In genomic region chr19:58182577-58182988, GRCh38 we compare ENCODE assay signal across 8 cellular contexts. TPM values are rescaled to one million over a fixed set of nuclear protein-coding genes. Genes with fewer than 3 reads are reported as not detected.
DNase-seq lines count a peak whose midpoint lies in the region; ATAC-seq and TF ChIP-seq lines count a peak whose summit lies in the region.

No MANE protein-coding gene starts in this region.

- CTCF ChIA-PET in activated CD8-positive, alpha-beta T cell treated with anti-CD3 and anti-CD28 coated beads, Interleukin-2, amount 10 ng/mL, durations not matched to agents 7 days and 5 days (lab: Charles Lee): interaction anchor here (0.8 to 1.7 kb wide), 5 partner anchors 121 to 337 kb away, joined by 3 to 4 read pairs (median 3); partner anchors contain the start of gene ZBTB45

- H3K4me1 Mint-ChIP-seq in activated CD8-positive, alpha-beta T cell treated with anti-CD3 and anti-CD28 coated beads, Interleukin-2, amount 10 ng/mL, durations not matched to agents 7 days and 5 days (ENCODE audit: low read depth): peaks cover 18% of the 10 kb centered on the region

- H3K9me3 ChIP-seq in HUES6 (ENCODE audit: control insufficient read depth, insufficient read depth, low read depth, low read length) (peaks cover 56% of the 10 kb centered on the region), skeletal muscle tissue (ENCODE audit: control insufficient read depth in 3 of 3, low read length in 3 of 3) (peaks cover 41 to 47% (median 46%) of the 10 kb centered on the region in 3 donors)

- H3K4me3 Mint-ChIP-seq in activated CD8-positive, alpha-beta T cell treated with anti-CD3 and anti-CD28 coated beads, Interleukin-2, amount 10 ng/mL, durations not matched to agents 7 days and 5 days: peak overlapping the region; percentile 91

- H3K27me3 ChIP-seq in HUES6 (ENCODE audit: control insufficient read depth, insufficient read depth, low read length) (no peaks in the 10 kb centered on the region), skeletal muscle tissue (ENCODE audit: control insufficient read depth in 3 of 3, insufficient read depth in 3 of 3, low read length in 3 of 3) (no peaks in the 10 kb centered on the region)

- H3K9ac ChIP-seq in HUES6 (ENCODE audit: low read length): no peak overlapping the region
- H3K9ac ChIP-seq in skeletal muscle tissue (ENCODE audit: low read depth in 1 of 3, low read length in 3 of 3): peak overlapping the region in 1 of 3 donors; percentile 51

- no peaks in the 10 kb centered on the region for H3K27me3 Mint-ChIP-seq in activated CD8-positive, alpha-beta T cell treated with anti-CD3 and anti-CD28 coated beads, Interleukin-2, amount 10 ng/mL, durations not matched to agents 7 days and 5 days (ENCODE audit: low read depth)

- POLR2A ChIA-PET in activated CD8-positive, alpha-beta T cell treated with anti-CD3 and anti-CD28 coated beads, Interleukin-2, amount 10 ng/mL, durations not matched to agents 7 days and 5 days (lab: Charles Lee): interaction anchor here (0.7 to 2.3 kb wide), 8 partner anchors 33 to 293 kb away, joined by 3 to 11 read pairs (median 4); partner anchors contain the start of genes ZNF446, ZNF544, ZNF606 and ZNF8

- H3K27ac ChIP-seq in HUES6 (ENCODE audit: low read depth, low read length) (no peak overlapping the region), skeletal muscle tissue (ENCODE audit: low read depth, low read length) (peak overlapping the region; percentile 99)

- H3K27ac Mint-ChIP-seq in activated CD8-positive, alpha-beta T cell treated with anti-CD3 and anti-CD28 coated beads, Interleukin-2, amount 10 ng/mL, durations not matched to agents 7 days and 5 days: peak overlapping the region; percentile 100

- ATAC-seq in activated CD8-positive, alpha-beta T cell treated with anti-CD3 and anti-CD28 coated beads, Interleukin-2, amount 10 ng/mL, durations not matched to agents 7 days and 5 days: no peak
- ATAC-seq in HG02642 (IDR thresholded peaks at IDR 0.05; ENCODE audit: poor library complexity, unreplicated experiment): no peak

- H3K36me3 ChIP-seq in HUES6 (ENCODE audit: control insufficient read depth, insufficient read depth, low read length) (peaks cover 26% of the 10 kb centered on the region), skeletal muscle tissue (ENCODE audit: control insufficient read depth in 3 of 3, insufficient read depth in 3 of 3, low read length in 3 of 3) (peaks cover 30 to 41% (median 35%) of the 10 kb centered on the region in 3 donors)

- DNase-seq in DMS114 treated with DMSO at 0.1 percent for 48 hours (lab: John Stamatoyannopoulos, UW; ENCODE audit: unreplicated experiment) (peak; percentile 80), fibroblast of villous mesenchyme (ENCODE audit: low read depth) (no peak), middle frontal gyrus (ENCODE audit: extremely low spot score, low spot score) (no peak), globus pallidus (ENCODE audit: low spot score) (no peak)
- peak; percentile 94 for DNase-seq in activated CD8-positive, alpha-beta T cell treated with anti-CD3 and anti-CD28 coated beads, Interleukin-2, amount 10 ng/mL, durations not matched to agents 7 days and 5 days

- peaks cover 64% of the 10 kb centered on the region for H3K36me3 Mint-ChIP-seq in activated CD8-positive, alpha-beta T cell treated with anti-CD3 and anti-CD28 coated beads, Interleukin-2, amount 10 ng/mL, durations not matched to agents 7 days and 5 days (ENCODE audit: low read depth)

- TF ChIP-seq CTCF in fibroblast of villous mesenchyme (IDR thresholded peaks at IDR 0.05; ENCODE audit: insufficient read depth, low read depth, low read length): no peak

- H3K4me1 ChIP-seq in HUES6 (ENCODE audit: control insufficient read depth, insufficient read depth, low read length) (no peaks in the 10 kb centered on the region), skeletal muscle tissue (ENCODE audit: control insufficient read depth in 3 of 3, insufficient read depth in 3 of 3, low read length in 3 of 3) (peaks cover 5 to 18% (median 8%) of the 10 kb centered on the region in 3 donors)

- peaks cover 32% of the 10 kb centered on the region for H3K9me3 Mint-ChIP-seq in activated CD8-positive, alpha-beta T cell treated with anti-CD3 and anti-CD28 coated beads, Interleukin-2, amount 10 ng/mL, durations not matched to agents 7 days and 5 days (ENCODE audit: insufficient read depth)

- H3K4me3 ChIP-seq in HUES6 (ENCODE audit: low read depth, low read length) (peak overlapping the region; percentile 89), fibroblast of villous mesenchyme (ENCODE audit: low read depth, low read length) (peak overlapping the region; percentile 93), skeletal muscle tissue (ENCODE audit: low read length in 3 of 3) (peak overlapping the region; percentile 81 to 99 (median 84))

RNA-seq across cellular contexts. Expression of gene ZNF274, which starts 0.3 kb away (rescaled TPM):
- 10 to 100 TPM; 31.9 to 32.8 TPM for total RNA-seq in activated CD8-positive, alpha-beta T cell treated with anti-CD3 and anti-CD28 coated beads, Interleukin-2, amount 10 ng/mL, durations not matched to agents 7 days and 5 days
- total RNA-seq in fibroblast of villous mesenchyme: 12.9 and 17.7 TPM in 2 replicates
- total RNA-seq in skeletal muscle tissue: 11.0 TPM

RNA-seq across cellular contexts. Expression of gene ZNF329, which starts 32.0 kb away (rescaled TPM):
- total RNA-seq in activated CD8-positive, alpha-beta T cell treated with anti-CD3 and anti-CD28 coated beads, Interleukin-2, amount 10 ng/mL, durations not matched to agents 7 days and 5 days: 1 to 10 TPM; 5.6 to 5.7 TPM
- total RNA-seq in fibroblast of villous mesenchyme (9.7 and 14.2 TPM in 2 replicates), skeletal muscle tissue (16.2 TPM)

RNA-seq across cellular contexts. Expression of gene ZNF544, which starts 46.1 kb away (rescaled TPM):
- 10 to 100 TPM; 48.1 to 56.2 TPM for total RNA-seq in activated CD8-positive, alpha-beta T cell treated with anti-CD3 and anti-CD28 coated beads, Interleukin-2, amount 10 ng/mL, durations not matched to agents 7 days and 5 days
- total RNA-seq in fibroblast of villous mesenchyme (26.7 and 47.5 TPM in 2 replicates), skeletal muscle tissue (26.1 TPM)

Comparison
In these comparisons a context has a peak if more than half of its experiments do, and no peak if none do; other contexts are left out.
1. DNase-seq: peak in DMS114 treated with DMSO at 0.1 percent for 48 hours (single experiment) and activated CD8-positive, alpha-beta T cell treated with anti-CD3 and anti-CD28 coated beads, Interleukin-2, amount 10 ng/mL, durations not matched to agents 7 days and 5 days (single experiment); none in fibroblast of villous mesenchyme (single experiment), middle frontal gyrus (single experiment) and globus pallidus (single experiment).
2. Peak in every context shown above with its lines, with median percentiles within 50 percentile points of each other: H3K4me3 ChIP-seq.